In the genomic region with DNA sequence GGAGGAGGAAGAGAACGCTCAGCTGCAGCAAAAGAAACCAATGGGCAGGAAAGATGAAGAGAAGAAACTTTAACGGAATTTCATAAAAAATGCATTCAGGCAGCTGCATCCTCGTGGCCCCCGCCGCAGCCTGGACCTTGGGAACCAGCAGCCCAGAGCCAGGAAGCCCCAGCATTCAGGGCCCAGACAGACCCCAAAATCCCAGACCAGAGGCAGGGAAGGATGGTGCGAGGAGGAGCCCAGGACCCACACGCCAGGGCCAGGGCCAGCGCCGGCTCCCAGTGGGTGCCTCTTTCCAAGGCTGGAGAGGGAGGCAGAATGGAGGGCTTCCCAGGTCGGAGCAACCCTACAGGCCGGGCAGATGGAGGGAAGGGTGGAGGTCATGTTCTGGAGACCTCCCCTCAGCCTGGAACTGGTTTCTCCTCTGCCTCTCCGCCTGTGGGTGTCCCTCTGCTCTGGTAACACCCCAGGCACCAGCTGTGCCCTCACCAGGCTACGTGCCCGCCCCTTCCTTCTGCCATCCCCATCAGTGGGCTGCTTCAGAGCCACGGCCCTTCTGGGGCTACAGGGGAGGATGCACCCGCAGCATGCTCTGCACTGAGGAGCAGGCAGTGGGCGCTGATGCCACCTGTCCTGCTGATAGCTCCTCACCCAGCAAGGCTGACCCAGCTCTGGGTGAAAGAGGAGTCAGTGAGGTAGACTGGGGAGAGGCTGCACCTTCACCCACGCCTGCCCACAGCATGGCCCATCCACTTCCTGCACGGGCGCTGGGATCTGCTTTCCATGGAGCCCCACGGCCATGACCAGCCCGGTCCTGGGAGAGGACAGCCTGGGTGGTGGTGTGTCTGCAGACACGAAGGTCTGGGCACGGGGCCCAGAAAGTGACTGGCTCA, we compare ENCODE assay signal across 1 cellular context.
A peak's percentile ranks its signal among the peaks of the same experiment; 100 is the strongest.
TF ChIP-seq lines count a peak whose summit lies in the region.

No MANE protein-coding gene starts in this region.

TF ChIP-seq in GM12878, 131 proteins besides CTCF, POLR2A, EP300 and RAD21:
- peak; percentile 65; the same call in 1 of the 2 replicates for TF ChIP-seq MTA3 (IDR thresholded peaks at IDR 0.05; ENCODE audit: borderline replicate concordance, low read length)
- TF ChIP-seq POLR2AphosphoS5 (IDR thresholded peaks at IDR 0.05; ENCODE audit: low read length): peak; percentile 65; the same call in 1 of the 2 replicates
- TF ChIP-seq, protein P1, sequence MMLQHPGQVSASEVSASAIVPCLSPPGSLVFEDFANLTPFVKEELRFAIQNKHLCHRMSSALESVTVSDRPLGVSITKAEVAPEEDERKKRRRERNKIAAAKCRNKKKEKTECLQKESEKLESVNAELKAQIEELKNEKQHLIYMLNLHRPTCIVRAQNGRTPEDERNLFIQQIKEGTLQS (IDR thresholded peaks at IDR 0.05; ENCODE audit: borderline replicate concordance, extremely low read depth, low read depth, low read length): no peak
- TF ChIP-seq, protein P2, sequence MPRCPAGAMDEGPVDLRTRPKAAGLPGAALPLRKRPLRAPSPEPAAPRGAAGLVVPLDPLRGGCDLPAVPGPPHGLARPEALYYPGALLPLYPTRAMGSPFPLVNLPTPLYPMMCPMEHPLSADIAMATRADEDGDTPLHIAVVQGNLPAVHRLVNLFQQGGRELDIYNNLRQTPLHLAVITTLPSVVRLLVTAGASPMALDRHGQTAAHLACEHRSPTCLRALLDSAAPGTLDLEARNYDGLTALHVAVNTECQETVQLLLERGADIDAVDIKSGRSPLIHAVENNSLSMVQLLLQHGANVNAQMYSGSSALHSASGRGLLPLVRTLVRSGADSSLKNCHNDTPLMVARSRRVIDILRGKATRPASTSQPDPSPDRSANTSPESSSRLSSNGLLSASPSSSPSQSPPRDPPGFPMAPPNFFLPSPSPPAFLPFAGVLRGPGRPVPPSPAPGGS (IDR thresholded peaks at IDR 0.05; ENCODE audit: borderline replicate concordance, insufficient read depth, low read depth, low read length, poor library complexity, severe bottlenecking): peak; percentile 43
- peak; percentile 22; the same call in 1 of the 2 replicates for TF ChIP-seq POLR2AphosphoS2 (IDR thresholded peaks at IDR 0.05; ENCODE audit: low read depth, low read length)
- TF ChIP-seq PML (IDR thresholded peaks at IDR 0.05; ENCODE audit: low read length): 0 out of 2 replicates have a peak, but pooled peaks have one; percentile 34
- no peak for TF ChIP-seq ZNF274 (IDR thresholded peaks at IDR 0.05; ENCODE audit: insufficient read depth, insufficient read length)
TF ChIP-seq in GM12878: peak in this region for 5.
